In the genomic region with DNA sequence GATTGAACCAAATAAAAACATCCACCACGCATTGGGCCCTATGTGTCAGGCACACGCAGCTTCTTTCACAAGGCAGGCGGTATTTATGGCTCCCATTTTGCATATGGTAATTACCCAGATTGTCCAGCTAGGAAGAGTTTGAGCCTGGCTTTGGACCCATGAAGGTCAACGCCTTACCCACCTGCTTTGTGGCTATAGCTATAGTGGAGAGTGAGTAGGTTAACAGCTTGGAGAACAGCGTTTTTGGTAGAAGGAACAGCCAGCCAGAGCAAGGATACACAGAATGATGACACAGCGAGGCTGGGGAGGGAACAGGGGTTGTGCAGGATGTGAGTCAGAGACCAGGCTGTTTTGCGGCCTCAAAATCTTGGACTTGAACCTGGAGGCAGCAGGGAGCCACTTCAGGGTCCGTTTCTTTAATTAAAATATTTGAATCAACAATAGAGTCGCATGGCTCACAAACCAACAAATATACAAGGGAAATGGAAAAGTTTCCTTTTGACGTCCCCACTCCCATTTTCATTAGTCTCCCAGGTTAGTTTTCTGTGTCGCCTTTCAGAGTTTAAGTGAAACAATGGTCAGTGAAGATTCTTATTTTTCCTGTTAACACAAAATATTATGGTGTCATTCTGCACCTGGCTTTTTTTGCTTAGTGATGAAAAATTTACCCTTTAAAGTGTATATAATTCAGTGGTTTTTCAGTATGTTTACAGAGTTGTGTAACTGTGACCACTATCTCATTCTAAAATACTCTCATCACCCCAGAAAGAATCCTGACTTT, we compare ENCODE assay signal across 11 cellular contexts.
DNase-seq lines count a peak whose midpoint lies in the region; TF ChIP-seq lines count a peak whose summit lies in the region.
"Had no signal": no experiment of that assay in that cellular context is flagged by ENCODE, and none has a peak within 500 bp of the region (broad histone marks: within the 10 kb centered on the region; RNA-seq: fewer than 3 reads in every experiment).

No MANE protein-coding gene starts in this region.

- H3K36me3 Mint-ChIP-seq in Calu3 (ENCODE audit: insufficient read depth, unreplicated experiment): no peaks in the 10 kb centered on the region

- DNase-seq in AG04450 (ENCODE audit: low read depth, low spot score) (peak; percentile 74), SKM-1 treated with dmso at 0.1 percent for 144 hours (lab: John Stamatoyannopoulos, UW; ENCODE audit: unreplicated experiment) (peak; percentile 85), foreskin fibroblast (peak; percentile 86 to 87), Calu3 (no peak), NCI-H187 (lab: John Stamatoyannopoulos, UW) (no peak), NCI-H1436 treated with DMSO at 0.1 percent for 48 hours (lab: John Stamatoyannopoulos, UW) (no peak)
- DNase-seq in activated T-cell treated with anti-CD3 and anti-CD28 coated beads, Interleukin-2, amount 50 U/mL, for 1 hour: no peak
- DNase-seq: CD4-positive, alpha-beta T cell; hippocampal formation; NK-92 treated with Interleukin-12 subunit alpha and Interleukin-12 subunit beta, amount 100 ng/mL, for 24 hours had no signal

- peak overlapping the region; percentile 92 for H3K27ac ChIP-seq in AG04450 (ENCODE audit: low read depth, low read length)
- peak overlapping the region; percentile 25 for H3K27ac ChIP-seq in HUES48 (ENCODE audit: low read depth, low read length)

- POLR2A ChIA-PET in AG04450 (lab: Yijun Ruan, JAX): interaction anchor here (0.6 kb wide), 1 partner anchor 17 kb away, joined by 3 read pairs; no protein-coding TSS in a partner anchor

- H3K36me3 ChIP-seq in HUES48 (ENCODE audit: control insufficient read depth, insufficient read depth, low read length): no peaks in the 10 kb centered on the region

- no peaks in the 10 kb centered on the region for H3K9me3 Mint-ChIP-seq in Calu3 (ENCODE audit: low read depth, unreplicated experiment)
- H3K9me3 Mint-ChIP-seq: CD4-positive, alpha-beta T cell had no signal

- no peaks in the 10 kb centered on the region for H3K27me3 Mint-ChIP-seq in Calu3 (ENCODE audit: unreplicated experiment)
- H3K27me3 Mint-ChIP-seq: CD4-positive, alpha-beta T cell had no signal

- H3K4me1 ChIP-seq in HUES48 (ENCODE audit: control insufficient read depth, insufficient read depth, low read length): peaks cover 3% of the 10 kb centered on the region

- H3K4me1 Mint-ChIP-seq in Calu3 (ENCODE audit: low read depth, unreplicated experiment): no peaks in the 10 kb centered on the region

- H3K27me3 ChIP-seq in AG04450 (ENCODE audit: control insufficient read depth, insufficient read depth, low read length): no peaks in the 10 kb centered on the region
- no peaks in the 10 kb centered on the region for H3K27me3 ChIP-seq in HUES48 (ENCODE audit: control insufficient read depth, insufficient read depth, low read length)

- no peak overlapping the region for H3K9ac ChIP-seq in HUES48 (ENCODE audit: low read depth, low read length)

- H3K9me3 ChIP-seq in AG04450 (ENCODE audit: control insufficient read depth, insufficient read depth, low read length) (peaks cover 5% of the 10 kb centered on the region; the same call in 1 of the 2 replicates), HUES48 (ENCODE audit: control insufficient read depth, insufficient read depth, low read length) (no peaks in the 10 kb centered on the region)

- H3K4me3 ChIP-seq in AG04450 (ENCODE audit: low read depth, low read length) (no peak overlapping the region), HUES48 (ENCODE audit: low read depth, low read length) (no peak overlapping the region), foreskin fibroblast (ENCODE audit: low read depth in 1 of 2, low read length in 2 of 2) (no peak overlapping the region)

- intact Hi-C loops in Calu3 (cut with micrococcal nuclease; ENCODE audit: unreplicated experiment): no loop called here

- CTCF ChIA-PET in AG04450 (lab: Charles Lee) (interaction anchor here (1.9 kb wide), 1 partner anchor 141 kb away, joined by 11 read pairs; no protein-coding TSS in a partner anchor), Calu3 (lab: Charles Lee) (no interaction called here)

- H3K4me3 Mint-ChIP-seq in Calu3 (ENCODE audit: low read depth, unreplicated experiment): no peak overlapping the region
- H3K4me3 Mint-ChIP-seq: CD4-positive, alpha-beta T cell had no signal

- no peak overlapping the region for H3K27ac Mint-ChIP-seq in Calu3 (ENCODE audit: unreplicated experiment)
- H3K27ac Mint-ChIP-seq: CD4-positive, alpha-beta T cell had no signal

- no TSS peak for BruUV-seq in Calu3 (replicated peaks; lab: Mats Ljungman, UMichigan)

- TF ChIP-seq CTCF in AG04450 (IDR thresholded peaks at IDR 0.05; ENCODE audit: low read depth, low read length) (no peak), foreskin fibroblast (IDR thresholded peaks at IDR 0.05; ENCODE audit: low read depth, low read length) (no peak), Calu3 (IDR thresholded peaks at IDR 0.05; ENCODE audit: unreplicated experiment) (no peak)

Comparison
In these comparisons a context has a peak if more than half of its experiments do, and no peak if none do; other contexts are left out.
1. DNase-seq: peak in AG04450 (single experiment), SKM-1 treated with dmso at 0.1 percent for 144 hours (single experiment) and foreskin fibroblast (2 of 2); none in Calu3 (single experiment), NCI-H187 (0 of 2), NCI-H1436 treated with DMSO at 0.1 percent for 48 hours (single experiment) and activated T-cell treated with anti-CD3 and anti-CD28 coated beads, Interleukin-2, amount 50 U/mL, for 1 hour (single experiment).